Comparison of ENCODE assay signal across 20 cellular contexts in genomic region chr19:12974301-12975220, GRCh38. TPM values are rescaled to one million over a fixed set of nuclear protein-coding genes. Genes with fewer than 3 reads are reported as not detected.
DNase-seq lines count a peak whose midpoint lies in the region; ATAC-seq and TF ChIP-seq lines count a peak whose summit lies in the region.
"Had no signal": no experiment of that assay in that cellular context is flagged by ENCODE, and none has a peak within 500 bp of the region (broad histone marks: within the 10 kb centered on the region; RNA-seq: fewer than 3 reads in every experiment).

No MANE protein-coding gene starts in this region.

- no peaks in the 10 kb centered on the region for H4K20me1 ChIP-seq in KMS-11 (ENCODE audit: insufficient read depth)

- no peak for TF ChIP-seq CTCF in KMS-11 (conservative IDR thresholded peaks at IDR 0.05; ENCODE audit: low read depth, low read length)

- H3K4me3 ChIP-seq in KMS-11 (IDR thresholded peaks at IDR 0.05; ENCODE audit: insufficient read depth, low read depth, low read length) (no peak overlapping the region), SJCRH30 (peak overlapping the region; percentile 7; the same call in 1 of the 2 replicates)
- H3K4me3 ChIP-seq: HAP-1, psoas muscle, upper lobe of right lung had no signal

- no peak overlapping the region for H3K27ac Mint-ChIP-seq in stimulated activated effector memory CD8-positive, alpha-beta T cell treated with anti-CD3 and anti-CD28 coated beads, Interleukin-12 subunit alpha, Interleukin-12 subunit beta, amount 100 ng/mL, for 72 hours
- H3K27ac Mint-ChIP-seq: nephron; stimulated activated naive CD8-positive, alpha-beta T cell treated with anti-CD3 and anti-CD28 coated beads, Interleukin-15, Interleukin-2, amounts not matched to agents 100 ng/mL and 50 ng/mL, for 24 hours had no signal

- no peaks in the 10 kb centered on the region for H3K36me3 ChIP-seq in KMS-11 (ENCODE audit: insufficient read depth)
- H3K36me3 ChIP-seq in SJCRH30, result no peaks in the 10 kb centered on the region
- H3K36me3 ChIP-seq: HAP-1, upper lobe of right lung had no signal

- H3K4me2 ChIP-seq in KMS-11, result peak overlapping the region; percentile 48

- DNase-seq in NCI-H82 (lab: John Stamatoyannopoulos, UW) (peak; percentile 47), NCI-H82 treated with DMSO at 0.1 percent for 48 hours (lab: John Stamatoyannopoulos, UW; ENCODE audit: unreplicated experiment) (no peak), SJCRH30 (peak; percentile 65 to 69), left colon (no peak), COLO829 (ENCODE audit: low spot score) (no peak)
- DNase-seq in stimulated activated effector memory CD8-positive, alpha-beta T cell treated with anti-CD3 and anti-CD28 coated beads, Interleukin-12 subunit alpha, Interleukin-12 subunit beta, amount 100 ng/mL, for 72 hours (ENCODE audit: low spot score in 2 of 2), result no peak
- DNase-seq: activated CD4-positive, CD25-positive, alpha-beta regulatory T cell treated with anti-CD3 and anti-CD28 coated beads, Interleukin-2, amount 50 U/mL, for 72 hours; activated gamma-delta T cell; NCI-H2107; NK-92 treated with Interleukin-12 subunit alpha and Interleukin-12 subunit beta, amount 100 ng/mL, for 24 hours; psoas muscle; Right ventricle myocardium superior; upper lobe of right lung had no signal

- peak overlapping the region; percentile 13; the same call in 1 of the 2 replicates for H3K27ac ChIP-seq in KMS-11
- H3K27ac ChIP-seq in SJCRH30, result peak overlapping the region; percentile 44
- H3K27ac ChIP-seq: 22Rv1, psoas muscle, upper lobe of right lung had no signal

- H3K79me2 ChIP-seq in KMS-11 (ENCODE audit: insufficient read depth, low read depth), result no peaks in the 10 kb centered on the region

- peak overlapping the region; percentile 38; the same call in 1 of the 2 replicates for H2AFZ ChIP-seq in KMS-11 (ENCODE audit: low read depth)

- H3K9me3 Mint-ChIP-seq in stimulated activated effector memory CD8-positive, alpha-beta T cell treated with anti-CD3 and anti-CD28 coated beads, Interleukin-12 subunit alpha, Interleukin-12 subunit beta, amount 100 ng/mL, for 72 hours, result no peaks in the 10 kb centered on the region
- H3K9me3 Mint-ChIP-seq: nephron; stimulated activated naive CD8-positive, alpha-beta T cell treated with anti-CD3 and anti-CD28 coated beads, Interleukin-15, Interleukin-2, amounts not matched to agents 100 ng/mL and 50 ng/mL, for 24 hours had no signal

- H3K36me3 Mint-ChIP-seq in stimulated activated effector memory CD8-positive, alpha-beta T cell treated with anti-CD3 and anti-CD28 coated beads, Interleukin-12 subunit alpha, Interleukin-12 subunit beta, amount 100 ng/mL, for 72 hours, result no peaks in the 10 kb centered on the region

- H3K27me3 ChIP-seq in KMS-11 (ENCODE audit: insufficient read depth, low read depth), result peaks cover 4% of the 10 kb centered on the region; the same call in 1 of the 2 replicates
- H3K27me3 ChIP-seq in SJCRH30, result no peaks in the 10 kb centered on the region
- H3K27me3 ChIP-seq: upper lobe of right lung had no signal

- H3K4me3 Mint-ChIP-seq in stimulated activated effector memory CD8-positive, alpha-beta T cell treated with anti-CD3 and anti-CD28 coated beads, Interleukin-12 subunit alpha, Interleukin-12 subunit beta, amount 100 ng/mL, for 72 hours, result no peak overlapping the region
- H3K4me3 Mint-ChIP-seq: nephron; stimulated activated naive CD8-positive, alpha-beta T cell treated with anti-CD3 and anti-CD28 coated beads, Interleukin-15, Interleukin-2, amounts not matched to agents 100 ng/mL and 50 ng/mL, for 24 hours had no signal

- peak overlapping the region; percentile 22; the same call in 1 of the 2 replicates for H3K9ac ChIP-seq in KMS-11

- H3K4me1 Mint-ChIP-seq in stimulated activated effector memory CD8-positive, alpha-beta T cell treated with anti-CD3 and anti-CD28 coated beads, Interleukin-12 subunit alpha, Interleukin-12 subunit beta, amount 100 ng/mL, for 72 hours, result peaks cover 18% of the 10 kb centered on the region
- H3K4me1 Mint-ChIP-seq: nephron had no signal

- ATAC-seq in left colon (peak; percentile 30), HG02981 (IDR thresholded peaks at IDR 0.05; ENCODE audit: unreplicated experiment) (no peak)
- ATAC-seq in stimulated activated effector memory CD8-positive, alpha-beta T cell treated with anti-CD3 and anti-CD28 coated beads, Interleukin-12 subunit alpha, Interleukin-12 subunit beta, amount 100 ng/mL, for 72 hours, result no peak
- ATAC-seq: psoas muscle, upper lobe of right lung had no signal

- no peaks in the 10 kb centered on the region for H3K9me3 ChIP-seq in SJCRH30 (replicated peaks)
- H3K9me3 ChIP-seq: HAP-1, psoas muscle, upper lobe of right lung had no signal

- intact Hi-C loops in left colon (cut with DNase I, micrococcal nuclease), result no loop called here

- H3K4me1 ChIP-seq in KMS-11 (ENCODE audit: low read depth, poor library complexity, severe bottlenecking) (peaks cover 14% of the 10 kb centered on the region), SJCRH30 (peaks cover 9% of the 10 kb centered on the region)
- H3K4me1 ChIP-seq: HAP-1, psoas muscle, upper lobe of right lung had no signal

RNA-seq across cellular contexts. Expression of gene DAND5, which starts 5.2 kb away (rescaled TPM):
- not detected in 2 replicates for total RNA-seq in SJCRH30 (2014; rRNA removed; shearing (Covaris generic))
- under 1 TPM; 0.18 to 0.50 TPM for total RNA-seq in left colon
- total RNA-seq: T-helper 2 cell treated with Interferon-gamma antibody and Interleukin-4, amounts not matched to agents 100 ng/mL and 5 ng/mL, for 36 hours; upper lobe of right lung had no signal

RNA-seq across cellular contexts. Expression of gene GADD45GIP1, which starts 17.5 kb away (rescaled TPM):
- 59.9 and 71.5 TPM in 2 replicates for total RNA-seq in SJCRH30 (2014; rRNA removed; shearing (Covaris generic))
- 10 to 100 TPM; 13.1 to 17.5 TPM for total RNA-seq in left colon

RNA-seq across cellular contexts. Expression of gene NFIX, which starts 20.7 kb away (rescaled TPM):
- total RNA-seq in SJCRH30 (2014; rRNA removed; shearing (Covaris generic)), result 20.2 and 22.4 TPM in 2 replicates
- 10 to 100 TPM; 49.8 to 61.7 TPM for total RNA-seq in left colon

RNA-seq across cellular contexts. Expression of gene RAD23A, which starts 28.9 kb away (rescaled TPM):
- total RNA-seq in SJCRH30 (2014; rRNA removed; shearing (Covaris generic)), result 129 and 131 TPM in 2 replicates
- total RNA-seq in left colon, result 10 to 100 TPM; 70.9 to 80.3 TPM

RNA-seq across cellular contexts. Expression of gene CALR, which starts 36.2 kb away (rescaled TPM):
- 940 and 960 TPM in 2 replicates for total RNA-seq in SJCRH30 (2014; rRNA removed; shearing (Covaris generic))
- 100 to 1,000 TPM; 550 to 739 TPM for total RNA-seq in left colon

Comparison
In these comparisons a context has a peak if more than half of its experiments do, and no peak if none do; other contexts are left out.
1. DNase-seq: peak in NCI-H82 (single experiment) and SJCRH30 (2 of 2); none in NCI-H82 treated with DMSO at 0.1 percent for 48 hours (single experiment), left colon (0 of 2), stimulated activated effector memory CD8-positive, alpha-beta T cell treated with anti-CD3 and anti-CD28 coated beads, Interleukin-12 subunit alpha, Interleukin-12 subunit beta, amount 100 ng/mL, for 72 hours (0 of 2) and COLO829 (single experiment).